In the genomic region with DNA sequence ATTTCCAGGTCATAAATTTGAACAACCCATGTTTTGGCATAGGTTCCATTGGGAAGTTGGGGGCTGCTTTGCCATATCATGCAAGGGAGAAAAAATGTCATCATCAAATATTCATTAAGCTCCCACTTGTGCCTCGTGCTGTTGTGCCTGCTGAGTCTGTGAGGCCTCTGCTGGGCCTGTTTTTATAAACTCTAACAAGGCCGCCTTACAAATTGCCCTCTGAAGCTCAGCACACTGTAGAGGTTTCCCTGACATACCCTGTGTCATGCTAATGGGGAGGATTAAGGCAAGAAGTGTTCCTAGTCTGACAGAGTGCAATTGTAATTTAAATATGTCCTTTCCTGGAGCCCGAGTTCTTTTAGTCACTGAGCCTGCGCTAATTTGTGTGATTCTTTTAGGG, we compare ENCODE assay signal across 1 cellular context.
A peak's percentile ranks its signal among the peaks of the same experiment; 100 is the strongest.
TF ChIP-seq lines count a peak whose summit lies in the region.

No MANE protein-coding gene starts in this region.

TF ChIP-seq in H1, 55 proteins besides CTCF, POLR2A, EP300 and RAD21 (continued from another document):
- TF ChIP-seq, protein P1, sequence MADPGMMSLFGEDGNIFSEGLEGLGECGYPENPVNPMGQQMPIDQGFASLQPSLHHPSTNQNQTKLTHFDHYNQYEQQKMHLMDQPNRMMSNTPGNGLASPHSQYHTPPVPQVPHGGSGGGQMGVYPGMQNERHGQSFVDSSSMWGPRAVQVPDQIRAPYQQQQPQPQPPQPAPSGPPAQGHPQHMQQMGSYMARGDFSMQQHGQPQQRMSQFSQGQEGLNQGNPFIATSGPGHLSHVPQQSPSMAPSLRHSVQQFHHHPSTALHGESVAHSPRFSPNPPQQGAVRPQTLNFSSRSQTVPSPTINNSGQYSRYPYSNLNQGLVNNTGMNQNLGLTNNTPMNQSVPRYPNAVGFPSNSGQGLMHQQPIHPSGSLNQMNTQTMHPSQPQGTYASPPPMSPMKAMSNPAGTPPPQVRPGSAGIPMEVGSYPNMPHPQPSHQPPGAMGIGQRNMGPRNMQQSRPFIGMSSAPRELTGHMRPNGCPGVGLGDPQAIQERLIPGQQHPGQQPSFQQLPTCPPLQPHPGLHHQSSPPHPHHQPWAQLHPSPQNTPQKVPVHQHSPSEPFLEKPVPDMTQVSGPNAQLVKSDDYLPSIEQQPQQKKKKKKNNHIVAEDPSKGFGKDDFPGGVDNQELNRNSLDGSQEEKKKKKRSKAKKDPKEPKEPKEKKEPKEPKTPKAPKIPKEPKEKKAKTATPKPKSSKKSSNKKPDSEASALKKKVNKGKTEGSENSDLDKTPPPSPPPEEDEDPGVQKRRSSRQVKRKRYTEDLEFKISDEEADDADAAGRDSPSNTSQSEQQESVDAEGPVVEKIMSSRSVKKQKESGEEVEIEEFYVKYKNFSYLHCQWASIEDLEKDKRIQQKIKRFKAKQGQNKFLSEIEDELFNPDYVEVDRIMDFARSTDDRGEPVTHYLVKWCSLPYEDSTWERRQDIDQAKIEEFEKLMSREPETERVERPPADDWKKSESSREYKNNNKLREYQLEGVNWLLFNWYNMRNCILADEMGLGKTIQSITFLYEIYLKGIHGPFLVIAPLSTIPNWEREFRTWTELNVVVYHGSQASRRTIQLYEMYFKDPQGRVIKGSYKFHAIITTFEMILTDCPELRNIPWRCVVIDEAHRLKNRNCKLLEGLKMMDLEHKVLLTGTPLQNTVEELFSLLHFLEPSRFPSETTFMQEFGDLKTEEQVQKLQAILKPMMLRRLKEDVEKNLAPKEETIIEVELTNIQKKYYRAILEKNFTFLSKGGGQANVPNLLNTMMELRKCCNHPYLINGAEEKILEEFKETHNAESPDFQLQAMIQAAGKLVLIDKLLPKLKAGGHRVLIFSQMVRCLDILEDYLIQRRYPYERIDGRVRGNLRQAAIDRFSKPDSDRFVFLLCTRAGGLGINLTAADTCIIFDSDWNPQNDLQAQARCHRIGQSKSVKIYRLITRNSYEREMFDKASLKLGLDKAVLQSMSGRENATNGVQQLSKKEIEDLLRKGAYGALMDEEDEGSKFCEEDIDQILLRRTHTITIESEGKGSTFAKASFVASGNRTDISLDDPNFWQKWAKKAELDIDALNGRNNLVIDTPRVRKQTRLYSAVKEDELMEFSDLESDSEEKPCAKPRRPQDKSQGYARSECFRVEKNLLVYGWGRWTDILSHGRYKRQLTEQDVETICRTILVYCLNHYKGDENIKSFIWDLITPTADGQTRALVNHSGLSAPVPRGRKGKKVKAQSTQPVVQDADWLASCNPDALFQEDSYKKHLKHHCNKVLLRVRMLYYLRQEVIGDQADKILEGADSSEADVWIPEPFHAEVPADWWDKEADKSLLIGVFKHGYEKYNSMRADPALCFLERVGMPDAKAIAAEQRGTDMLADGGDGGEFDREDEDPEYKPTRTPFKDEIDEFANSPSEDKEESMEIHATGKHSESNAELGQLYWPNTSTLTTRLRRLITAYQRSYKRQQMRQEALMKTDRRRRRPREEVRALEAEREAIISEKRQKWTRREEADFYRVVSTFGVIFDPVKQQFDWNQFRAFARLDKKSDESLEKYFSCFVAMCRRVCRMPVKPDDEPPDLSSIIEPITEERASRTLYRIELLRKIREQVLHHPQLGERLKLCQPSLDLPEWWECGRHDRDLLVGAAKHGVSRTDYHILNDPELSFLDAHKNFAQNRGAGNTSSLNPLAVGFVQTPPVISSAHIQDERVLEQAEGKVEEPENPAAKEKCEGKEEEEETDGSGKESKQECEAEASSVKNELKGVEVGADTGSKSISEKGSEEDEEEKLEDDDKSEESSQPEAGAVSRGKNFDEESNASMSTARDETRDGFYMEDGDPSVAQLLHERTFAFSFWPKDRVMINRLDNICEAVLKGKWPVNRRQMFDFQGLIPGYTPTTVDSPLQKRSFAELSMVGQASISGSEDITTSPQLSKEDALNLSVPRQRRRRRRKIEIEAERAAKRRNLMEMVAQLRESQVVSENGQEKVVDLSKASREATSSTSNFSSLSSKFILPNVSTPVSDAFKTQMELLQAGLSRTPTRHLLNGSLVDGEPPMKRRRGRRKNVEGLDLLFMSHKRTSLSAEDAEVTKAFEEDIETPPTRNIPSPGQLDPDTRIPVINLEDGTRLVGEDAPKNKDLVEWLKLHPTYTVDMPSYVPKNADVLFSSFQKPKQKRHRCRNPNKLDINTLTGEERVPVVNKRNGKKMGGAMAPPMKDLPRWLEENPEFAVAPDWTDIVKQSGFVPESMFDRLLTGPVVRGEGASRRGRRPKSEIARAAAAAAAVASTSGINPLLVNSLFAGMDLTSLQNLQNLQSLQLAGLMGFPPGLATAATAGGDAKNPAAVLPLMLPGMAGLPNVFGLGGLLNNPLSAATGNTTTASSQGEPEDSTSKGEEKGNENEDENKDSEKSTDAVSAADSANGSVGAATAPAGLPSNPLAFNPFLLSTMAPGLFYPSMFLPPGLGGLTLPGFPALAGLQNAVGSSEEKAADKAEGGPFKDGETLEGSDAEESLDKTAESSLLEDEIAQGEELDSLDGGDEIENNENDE (IDR thresholded peaks at IDR 0.05; ENCODE audit: insufficient replicate concordance, low read length): peak; percentile 74
- TF ChIP-seq BCL11A (IDR thresholded peaks at IDR 0.05; ENCODE audit: low read depth in 2 of 2, low read length in 2 of 2) (peak; percentile 8 to 44), CHD2 (IDR thresholded peaks at IDR 0.05; ENCODE audit: low read length) (no peak), PHF8 (conservative IDR thresholded peaks at IDR 0.05; ENCODE audit: low read depth, low read length) (no peak), TEAD4 (IDR thresholded peaks at IDR 0.05; ENCODE audit: low read depth, low read length) (peak; percentile 36), EGR1 (IDR thresholded peaks at IDR 0.05; ENCODE audit: borderline replicate concordance, low read depth, low read length) (no peak), RFX5 (IDR thresholded peaks at IDR 0.05; ENCODE audit: borderline replicate concordance, low read depth, low read length) (no peak), CEBPB (IDR thresholded peaks at IDR 0.05; ENCODE audit: low read depth, low read length) (no peak)
